ENCODE assay signal across 38 cellular contexts in the genomic region with DNA sequence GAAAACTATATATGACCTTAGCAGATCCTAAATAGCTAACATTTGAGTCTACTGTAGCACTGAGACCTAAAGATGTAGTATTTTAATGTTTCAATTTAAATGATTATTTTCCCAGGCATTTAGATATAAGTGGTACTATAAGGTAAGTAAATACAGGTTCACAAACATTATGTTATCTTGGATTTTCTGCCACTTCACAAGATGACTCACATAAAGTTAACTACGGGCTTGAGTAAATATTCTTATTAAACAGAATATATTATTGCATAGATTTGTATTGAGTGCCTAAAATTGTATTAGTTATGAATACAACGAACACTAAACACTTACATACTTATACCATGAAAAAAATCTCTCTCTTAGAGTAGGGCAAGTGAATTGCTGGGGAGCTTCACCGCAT. TPM values are rescaled to one million over a fixed set of nuclear protein-coding genes. Genes with fewer than 3 reads are reported as not detected.
"Had no signal": no experiment of that assay in that cellular context is flagged by ENCODE, and none has a peak within 500 bp of the region (broad histone marks: within the 10 kb centered on the region; RNA-seq: fewer than 3 reads in every experiment).

No MANE protein-coding gene starts in this region.

- ATAC-seq: activated CD8-positive, alpha-beta T cell treated with anti-CD3 and anti-CD28 coated beads for 36 hours; activated naive CD4-positive, alpha-beta T cell treated with anti-CD3 and anti-CD28 coated beads, Interleukin-2, amount 50 U/mL, for 72 hours; activated T-cell treated with anti-CD3 and anti-CD28 coated beads, Interleukin-2, amount 50 U/mL, for 4 hours; activated T-cell treated with anti-CD3 and anti-CD28 coated beads, Interleukin-2, amount 50 U/mL, for 72 hours; activated T-helper 17 cell treated with anti-CD3 and anti-CD28 coated beads, Interleukin-2, amount 50 U/mL, for 72 hours; body of pancreas had no signal

- H3K36me3 ChIP-seq: adrenal gland, brain microvascular endothelial cell, breast epithelium, cardiac muscle cell had no signal

- DNase-seq: activated B cell treated with CpG ODN at 0.5 μM for 24 hours; activated CD4-positive, alpha-beta memory T cell treated with anti-CD3 and anti-CD28 coated beads for 36 hours; activated CD4-positive, alpha-beta T cell treated with anti-CD3 and anti-CD28 coated beads for 4 hours; activated CD4-positive, alpha-beta T cell treated with anti-CD3 and anti-CD28 coated beads, Interleukin-2, amount 10 ng/mL, durations not matched to agents 24 days and 14 days; activated CD4-positive, alpha-beta T cell treated with anti-CD3 and anti-CD28 coated beads, Interleukin-2, amount 50 U/mL, for 1 hour; activated CD4-positive, alpha-beta T cell treated with anti-CD3 and anti-CD28 coated beads, Interleukin-2, amount 50 U/mL, for 4 hours; activated CD4-positive, CD25-positive, alpha-beta regulatory T cell treated with anti-CD3 and anti-CD28 coated beads, Interleukin-2, amount 50 U/mL, for 72 hours; activated CD8-positive, alpha-beta memory T cell treated with anti-CD3 and anti-CD28 coated beads, Interleukin-2, amount 50 U/mL, for 4 hours; activated CD8-positive, alpha-beta T cell treated with anti-CD3 and anti-CD28 coated beads for 36 hours; activated effector memory CD4-positive, alpha-beta T cell treated with anti-CD3 and anti-CD28 coated beads, Interleukin-2, amount 50 U/mL, for 16 hours; activated gamma-delta T cell treated with Interleukin-2 at 50 U/mL for 16 hours; activated naive CD4-positive, alpha-beta T cell; activated naive CD4-positive, alpha-beta T cell treated with anti-CD3 and anti-CD28 coated beads for 36 hours; activated naive CD4-positive, alpha-beta T cell treated with anti-CD3 and anti-CD28 coated beads, Interleukin-2, amount 50 U/mL, for 16 hours; activated naive CD8-positive, alpha-beta T cell treated with anti-CD3 and anti-CD28 coated beads for 36 hours; activated T-cell treated with anti-CD3 and anti-CD28 coated beads for 4 hours; activated T-cell treated with anti-CD3 and anti-CD28 coated beads, Interleukin-2, amount 50 U/mL, for 1 hour; activated T-cell treated with anti-CD3 and anti-CD28 coated beads, Interleukin-2, amount 50 U/mL, for 4 hours; activated T-cell treated with anti-CD3 and anti-CD28 coated beads, Interleukin-2, amount 50 U/mL, for 72 hours; adrenal gland; amniotic stem cell; aorta; body of pancreas; brain microvascular endothelial cell; caudate nucleus; cerebellar nuclear complex; T-helper 2 cell; T-helper 9 cell had no signal

- H3K27ac ChIP-seq: adrenal gland, body of pancreas, brain microvascular endothelial cell, breast epithelium, cardiac muscle cell, VCaP had no signal

- FAIRE-seq: TTC549 had no signal

- H3K9me3 ChIP-seq: adrenal gland, body of pancreas, breast epithelium had no signal

- H3K4me3 ChIP-seq: adrenal gland, body of pancreas, breast epithelium, cardiac muscle cell had no signal

- H3K4me1 ChIP-seq: adrenal gland, body of pancreas, breast epithelium had no signal

- H3K27me3 ChIP-seq: adrenal gland, body of pancreas, brain microvascular endothelial cell, breast epithelium, cardiac muscle cell had no signal

RNA-seq across cellular contexts. Expression of a gene that starts 34.2 kb away (rescaled TPM):
- total RNA-seq: activated B cell treated with CpG ODN at 0.5 μM for 24 hours; activated CD4-positive, alpha-beta memory T cell treated with anti-CD3 and anti-CD28 coated beads for 36 hours; activated CD4-positive, alpha-beta T cell treated with anti-CD3 and anti-CD28 coated beads, Interleukin-2, amount 10 ng/mL, durations not matched to agents 24 days and 14 days; activated CD8-positive, alpha-beta memory T cell treated with anti-CD3 and anti-CD28 coated beads for 36 hours; activated CD8-positive, alpha-beta T cell treated with anti-CD3 and anti-CD28 coated beads for 36 hours; activated naive CD4-positive, alpha-beta T cell treated with anti-CD3 and anti-CD28 coated beads for 36 hours; activated naive CD4-positive, alpha-beta T cell treated with anti-CD3 and anti-CD28 coated beads, Interleukin-2, amount 50 U/mL, for 72 hours; activated naive CD8-positive, alpha-beta T cell treated with anti-CD3 and anti-CD28 coated beads for 36 hours; activated T-cell treated with anti-CD3 and anti-CD28 coated beads, Interleukin-2, amount 50 U/mL, for 4 hours; activated T-cell treated with anti-CD3 and anti-CD28 coated beads, Interleukin-2, amount 50 U/mL, for 72 hours; activated T-helper 1 cell treated with anti-CD3 and anti-CD28 coated beads, Interleukin-12 subunit alpha, Interleukin-12 subunit beta, Interleukin-2, Interleukin-4 antibody, amounts not matched to agents 30 ng/mL and 10 ng/mL and 1 ng/mL, durations not matched to agents 14 hours and 24 hours and 36 hours; activated T-helper 17 cell treated with anti-CD3 and anti-CD28 coated beads, Interleukin-2, amount 50 U/mL, for 72 hours; adrenal gland; aorta; astrocyte; body of pancreas; breast epithelium; chondrocyte had no signal
